8 cellular contexts compared by ENCODE assay signal in the genomic region with DNA sequence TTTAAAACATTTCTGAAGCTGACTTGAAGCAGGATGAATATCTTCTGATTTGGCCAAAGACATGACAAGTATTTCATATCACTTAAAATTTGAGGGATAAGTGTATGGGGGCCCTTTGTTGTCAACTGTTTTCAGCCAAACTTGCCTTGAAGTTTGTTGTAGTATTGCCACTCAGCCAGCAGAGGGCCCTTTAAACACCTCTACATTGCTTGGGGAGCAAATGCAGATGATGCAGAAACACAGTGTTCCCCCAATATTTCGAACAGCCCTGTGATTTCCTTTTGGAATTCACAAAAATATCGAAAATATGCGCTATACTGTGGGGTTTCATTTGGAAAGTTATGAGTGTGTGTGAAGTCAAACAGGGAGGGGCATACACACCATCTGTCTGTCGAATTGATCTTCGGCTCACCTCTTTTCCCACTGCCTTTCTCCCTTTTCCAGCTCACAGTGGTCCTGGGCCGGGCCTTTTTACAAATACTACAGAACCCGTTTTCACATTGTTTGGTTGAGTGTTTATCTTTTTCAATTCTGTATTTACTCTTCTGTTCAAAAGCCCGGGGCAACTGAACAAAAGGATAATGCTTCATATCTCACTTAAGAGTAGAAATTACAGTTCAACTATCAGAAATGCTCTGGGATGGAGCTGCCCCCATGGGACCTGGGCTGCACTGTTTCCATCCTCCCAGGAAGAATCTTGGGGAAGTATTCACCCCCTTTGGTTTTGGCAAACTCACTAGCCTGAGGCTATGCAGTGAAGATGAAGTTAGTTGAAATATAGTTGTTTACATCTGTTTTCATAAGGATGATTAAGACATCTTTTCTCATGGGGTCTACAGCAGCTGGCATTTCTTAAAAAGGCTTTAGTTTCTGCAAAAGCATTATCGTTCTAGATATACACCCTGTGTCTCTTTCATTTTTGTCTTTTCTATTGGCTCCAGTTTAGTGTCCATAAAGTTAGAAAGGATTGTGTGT.
DNase-seq lines count a peak whose midpoint lies in the region; ATAC-seq, FAIRE-seq and TF ChIP-seq lines count a peak whose summit lies in the region.

No MANE protein-coding gene starts in this region.

- H3K4me3 ChIP-seq in GM12864 (ENCODE audit: low read depth, low read length): no peak overlapping the region
- H3K4me3 ChIP-seq in right atrium auricular region: no peak overlapping the region
- H3K4me3 ChIP-seq in small intestine (ENCODE audit: low read depth in 1 of 2, low read length in 2 of 2): no peak overlapping the region

- no peaks in the 10 kb centered on the region for H3K9me3 ChIP-seq in right atrium auricular region
- no peaks in the 10 kb centered on the region for H3K9me3 ChIP-seq in small intestine (ENCODE audit: control insufficient read depth, low read depth)

- H3K4me1 ChIP-seq in right atrium auricular region (no peaks in the 10 kb centered on the region), small intestine (ENCODE audit: control insufficient read depth in 2 of 2, insufficient read depth in 1 of 2, low read depth in 1 of 2, low read length in 1 of 2) (peaks cover 0 to 4% of the 10 kb centered on the region in 2 donors)

- ATAC-seq in HG03159 (IDR thresholded peaks at IDR 0.05; ENCODE audit: unreplicated experiment) (peak; percentile 74), GM18861 (IDR thresholded peaks at IDR 0.05; ENCODE audit: unreplicated experiment) (no peak)

- TF ChIP-seq CTCF in GM12864 (IDR thresholded peaks at IDR 0.05; ENCODE audit: low read depth, low read length, missing control alignments): peak; percentile 78
- peak; percentile 81 to 82 for TF ChIP-seq CTCF in right atrium auricular region (IDR thresholded peaks at IDR 0.05)

- FAIRE-seq in small intestine (lab: Jason Lieb, UNC): no peak

- H3K27me3 ChIP-seq in right atrium auricular region (no peaks in the 10 kb centered on the region), small intestine (ENCODE audit: control insufficient read depth in 2 of 2, insufficient read depth in 2 of 2, low read length in 2 of 2) (no peaks in the 10 kb centered on the region)

- H3K27ac ChIP-seq in right atrium auricular region (no peak overlapping the region), small intestine (ENCODE audit: low read depth in 1 of 2, low read length in 1 of 2) (no peak overlapping the region)

- DNase-seq in GM12864 (ENCODE audit: low read depth) (peak; percentile 21), RPMI8226 (peak; percentile 31), right atrium auricular region (ENCODE audit: low spot score) (no peak), small intestine (peak; percentile 50), amniotic stem cell (lab: John Stamatoyannopoulos, UW) (no peak)
- DNase-seq in activated naive CD4-positive, alpha-beta T cell treated with anti-CD3 and anti-CD28 coated beads, Interleukin-2, amount 50 U/mL, for 16 hours: peak; percentile 53

- WGBS in small intestine, 3 donors: 54 to 68% (median 61%) methylated on average over 9 of the region's 9 CpGs

- H3K36me3 ChIP-seq in right atrium auricular region (no peaks in the 10 kb centered on the region), small intestine (ENCODE audit: control insufficient read depth in 2 of 2, insufficient read depth in 2 of 2, low read length in 2 of 2) (peaks cover 0 to 4% of the 10 kb centered on the region in 2 donors)

Comparison
In these comparisons a context has a peak if more than half of its experiments do, and no peak if none do; other contexts are left out.
1. DNase-seq: peak in GM12864 (single experiment), RPMI8226 (single experiment), activated naive CD4-positive, alpha-beta T cell treated with anti-CD3 and anti-CD28 coated beads, Interleukin-2, amount 50 U/mL, for 16 hours (single experiment) and small intestine (single experiment); none in right atrium auricular region (single experiment) and amniotic stem cell (single experiment).